Comparison of ENCODE assay signal across 8 cellular contexts in genomic region chrX:96684339-96685204, GRCh38. TPM values are rescaled to one million over a fixed set of nuclear protein-coding genes. Genes with fewer than 3 reads are reported as not detected.
DNase-seq lines count a peak whose midpoint lies in the region; ATAC-seq and TF ChIP-seq lines count a peak whose summit lies in the region.

Gene DIAPH2, plus strand, starts transcription at chrX:96684842.

- no peaks in the 10 kb centered on the region for H3K27me3 ChIP-seq in OCI-LY1 (ENCODE audit: insufficient read depth, low read length)
- H3K27me3 ChIP-seq in naive thymus-derived CD4-positive, alpha-beta T cell (ENCODE audit: control insufficient read depth in 2 of 2, insufficient read depth in 2 of 2, low read length in 2 of 2) = no peaks in the 10 kb centered on the region

- peak within 1 kb of the TSS; percentile 89 for H3K4me2 ChIP-seq in OCI-LY1 (ENCODE audit: low read length)

- H3F3A ChIP-seq in OCI-LY1 (ENCODE audit: insufficient read depth, low read length) = no peaks in the 10 kb centered on the region

- POLR2A ChIA-PET in naive thymus-derived CD4-positive, alpha-beta T cell (lab: Charles Lee) = no interaction called here

- ATAC-seq in HG03175 (IDR thresholded peaks at IDR 0.05; ENCODE audit: unreplicated experiment) = peak; percentile 86
- ATAC-seq in activated T-cell treated with anti-CD3 and anti-CD28 coated beads, Interleukin-2, amount 50 U/mL, for 72 hours (replicated peaks in 1 of 2) = peak; percentile 86 to 88
- peak; percentile 90 for ATAC-seq in naive thymus-derived CD4-positive, alpha-beta T cell
- ATAC-seq in stimulated activated effector memory CD8-positive, alpha-beta T cell treated with anti-CD3 and anti-CD28 coated beads, Interleukin-12 subunit alpha, Interleukin-12 subunit beta, amount 100 ng/mL, for 72 hours = peak; percentile 88

- H3K9me3 Mint-ChIP-seq in activated T-cell treated with anti-CD3 and anti-CD28 coated beads, Interleukin-2, amount 50 U/mL, for 72 hours = no peaks in the 10 kb centered on the region
- H3K9me3 Mint-ChIP-seq in naive thymus-derived CD4-positive, alpha-beta T cell = no peaks in the 10 kb centered on the region
- no peaks in the 10 kb centered on the region for H3K9me3 Mint-ChIP-seq in stimulated activated effector memory CD8-positive, alpha-beta T cell treated with anti-CD3 and anti-CD28 coated beads, Interleukin-12 subunit alpha, Interleukin-12 subunit beta, amount 100 ng/mL, for 72 hours

- peak within 1 kb of the TSS; percentile 97 for H3K27ac Mint-ChIP-seq in activated T-cell treated with anti-CD3 and anti-CD28 coated beads, Interleukin-2, amount 50 U/mL, for 72 hours
- H3K27ac Mint-ChIP-seq in naive thymus-derived CD4-positive, alpha-beta T cell = peak within 1 kb of the TSS; percentile 75 to 97 (median 87)
- peak within 1 kb of the TSS; percentile 96 for H3K27ac Mint-ChIP-seq in stimulated activated effector memory CD8-positive, alpha-beta T cell treated with anti-CD3 and anti-CD28 coated beads, Interleukin-12 subunit alpha, Interleukin-12 subunit beta, amount 100 ng/mL, for 72 hours

- H3K4me3 ChIP-seq in AG09309 (ENCODE audit: control insufficient read depth, low read depth, low read length) (peak within 1 kb of the TSS; percentile 72), OCI-LY1 (ENCODE audit: low read depth, low read length, poor library complexity, severe bottlenecking) (peak within 1 kb of the TSS; percentile 88)
- H3K4me3 ChIP-seq in naive thymus-derived CD4-positive, alpha-beta T cell (ENCODE audit: low read length) = peak within 1 kb of the TSS; percentile 70

- intact Hi-C loops in naive thymus-derived CD4-positive, alpha-beta T cell (cut with micrococcal nuclease) = loop anchor here (10.0 kb wide), 1 partner anchor 880 kb away; no protein-coding TSS in a partner anchor

- in situ Hi-C loops in GM18951 (cut with MboI; ENCODE audit: low sequenced_read_pairs, unreplicated experiment) = no loop called here

- H3K4me1 Mint-ChIP-seq in activated T-cell treated with anti-CD3 and anti-CD28 coated beads, Interleukin-2, amount 50 U/mL, for 72 hours (ENCODE audit: low read depth) = peaks cover 46% of the 10 kb centered on the region
- peaks cover 2 to 42% (median 36%) of the 10 kb centered on the region in 7 donors for H3K4me1 Mint-ChIP-seq in naive thymus-derived CD4-positive, alpha-beta T cell
- peaks cover 10% of the 10 kb centered on the region for H3K4me1 Mint-ChIP-seq in stimulated activated effector memory CD8-positive, alpha-beta T cell treated with anti-CD3 and anti-CD28 coated beads, Interleukin-12 subunit alpha, Interleukin-12 subunit beta, amount 100 ng/mL, for 72 hours

- H3K27ac ChIP-seq in OCI-LY1 (ENCODE audit: low read depth, low read length, poor library complexity, severe bottlenecking) = peak within 1 kb of the TSS; percentile 62
- H3K27ac ChIP-seq in naive thymus-derived CD4-positive, alpha-beta T cell (ENCODE audit: low read depth, low read length) = peak within 1 kb of the TSS; percentile 65

- peak; percentile 18 for TF ChIP-seq POLR2A in GM18951 (IDR thresholded peaks at IDR 0.05; ENCODE audit: extremely low read depth, insufficient read depth, insufficient read length)

- no peaks in the 10 kb centered on the region for H4K20me1 ChIP-seq in OCI-LY1 (ENCODE audit: insufficient read depth, low read length)

- H3K9ac ChIP-seq in OCI-LY1 (ENCODE audit: low read length) = peak within 1 kb of the TSS; percentile 86

- no peaks in the 10 kb centered on the region for H3K9me3 ChIP-seq in OCI-LY1 (ENCODE audit: low read length)
- no peaks in the 10 kb centered on the region for H3K9me3 ChIP-seq in naive thymus-derived CD4-positive, alpha-beta T cell (ENCODE audit: control insufficient read depth in 2 of 3, low read length in 3 of 3)

- TF ChIP-seq CTCF in AG09309 (IDR thresholded peaks at IDR 0.05; ENCODE audit: control insufficient read depth, insufficient read depth, low read depth, low read length, missing control alignments) (no peak), OCI-LY1 (IDR thresholded peaks at IDR 0.05; ENCODE audit: low read length) (no peak)

- H3K4me1 ChIP-seq in OCI-LY1 (ENCODE audit: insufficient read depth, low read length, severe bottlenecking) = peaks cover 16% of the 10 kb centered on the region
- H3K4me1 ChIP-seq in naive thymus-derived CD4-positive, alpha-beta T cell (ENCODE audit: control insufficient read depth in 2 of 2, insufficient read depth in 2 of 2, low read length in 2 of 2) = peaks cover 5 to 6% of the 10 kb centered on the region in 2 donors

- peaks cover 2 to 3% of the 10 kb centered on the region in 2 donors for H3K36me3 Mint-ChIP-seq in activated T-cell treated with anti-CD3 and anti-CD28 coated beads, Interleukin-2, amount 50 U/mL, for 72 hours (ENCODE audit: insufficient read depth in 2 of 2)
- H3K36me3 Mint-ChIP-seq in naive thymus-derived CD4-positive, alpha-beta T cell = peaks cover 0 to 2% (median 0%) of the 10 kb centered on the region in 5 donors
- no peaks in the 10 kb centered on the region for H3K36me3 Mint-ChIP-seq in stimulated activated effector memory CD8-positive, alpha-beta T cell treated with anti-CD3 and anti-CD28 coated beads, Interleukin-12 subunit alpha, Interleukin-12 subunit beta, amount 100 ng/mL, for 72 hours

- H3K36me3 ChIP-seq in OCI-LY1 (ENCODE audit: insufficient read depth, low read length) = no peaks in the 10 kb centered on the region
- H3K36me3 ChIP-seq in naive thymus-derived CD4-positive, alpha-beta T cell (ENCODE audit: control insufficient read depth in 2 of 3, insufficient read depth in 3 of 3, low read length in 3 of 3) = peaks cover 0 to 7% (median 0%) of the 10 kb centered on the region in 3 experiments

- H2AFZ ChIP-seq in OCI-LY1 (ENCODE audit: low read length) = peak within 1 kb of the TSS; percentile 91

- CTCF ChIA-PET in naive thymus-derived CD4-positive, alpha-beta T cell (lab: Charles Lee) = no interaction called here

- no peaks in the 10 kb centered on the region for H3K79me2 ChIP-seq in OCI-LY1 (ENCODE audit: insufficient read depth, low read length)

- peak within 1 kb of the TSS; percentile 97 to 98 for H3K4me3 Mint-ChIP-seq in activated T-cell treated with anti-CD3 and anti-CD28 coated beads, Interleukin-2, amount 50 U/mL, for 72 hours
- H3K4me3 Mint-ChIP-seq in naive thymus-derived CD4-positive, alpha-beta T cell = peak within 1 kb of the TSS; percentile 87 to 98 (median 92)
- H3K4me3 Mint-ChIP-seq in stimulated activated effector memory CD8-positive, alpha-beta T cell treated with anti-CD3 and anti-CD28 coated beads, Interleukin-12 subunit alpha, Interleukin-12 subunit beta, amount 100 ng/mL, for 72 hours = peak within 1 kb of the TSS; percentile 90

- H3K27me3 Mint-ChIP-seq in activated T-cell treated with anti-CD3 and anti-CD28 coated beads, Interleukin-2, amount 50 U/mL, for 72 hours (ENCODE audit: low read depth) = peaks cover 21% of the 10 kb centered on the region
- H3K27me3 Mint-ChIP-seq in naive thymus-derived CD4-positive, alpha-beta T cell = no peaks in the 10 kb centered on the region

- DNase-seq in AG09309 (ENCODE audit: low read depth) (peak; percentile 31), fibroblast of gingiva (ENCODE audit: low read depth) (peak; percentile 82)
- DNase-seq in activated T-cell treated with anti-CD3 and anti-CD28 coated beads, Interleukin-2, amount 50 U/mL, for 72 hours = peak; percentile 79 to 83
- DNase-seq in naive thymus-derived CD4-positive, alpha-beta T cell = peak; percentile 49 to 69 (median 62)
- DNase-seq in stimulated activated effector memory CD8-positive, alpha-beta T cell treated with anti-CD3 and anti-CD28 coated beads, Interleukin-12 subunit alpha, Interleukin-12 subunit beta, amount 100 ng/mL, for 72 hours (ENCODE audit: low spot score in 2 of 2) = peak; percentile 32 to 74

- H3K9me2 ChIP-seq in OCI-LY1 (ENCODE audit: low read depth, low read length) = no peaks in the 10 kb centered on the region

RNA-seq across cellular contexts. Expression of gene DIAPH2, which starts in this region (rescaled TPM):
- 10 to 100 TPM; 10.6 to 11.6 TPM for total RNA-seq in activated T-cell treated with anti-CD3 and anti-CD28 coated beads, Interleukin-2, amount 50 U/mL, for 72 hours
- 10 to 100 TPM in 2 of 5 experiments, 1 to 10 TPM in 3; 4.3 to 23.9 (median 7.6) TPM for total RNA-seq in naive thymus-derived CD4-positive, alpha-beta T cell
- polyA plus RNA-seq in naive thymus-derived CD4-positive, alpha-beta T cell = 1 to 10 TPM; 4.2 to 5.2 TPM

Comparison
In these comparisons a context has a peak if more than half of its experiments do, and no peak if none do; other contexts are left out.
1. Peak in every context shown above with its lines: DNase-seq, ATAC-seq, H3K4me3 ChIP-seq and H3K27ac ChIP-seq.
2. DNase-seq: peak in every context shown above with its lines; median percentile 82 in fibroblast of gingiva; 81 in activated T-cell treated with anti-CD3 and anti-CD28 coated beads, Interleukin-2, amount 50 U/mL, for 72 hours; 62 in naive thymus-derived CD4-positive, alpha-beta T cell; 53 in stimulated activated effector memory CD8-positive, alpha-beta T cell treated with anti-CD3 and anti-CD28 coated beads, Interleukin-12 subunit alpha, Interleukin-12 subunit beta, amount 100 ng/mL, for 72 hours; 31 in AG09309.